Comparison of ENCODE assay signal across 16 cellular contexts in genomic region chr2:33276868-33277503, GRCh38.
A peak's percentile ranks its signal among the peaks of the same experiment; 100 is the strongest.
DNase-seq lines count a peak whose midpoint lies in the region; ATAC-seq and TF ChIP-seq lines count a peak whose summit lies in the region.
"Had no signal": no experiment of that assay in that cellular context is flagged by ENCODE, and none has a peak within 500 bp of the region (broad histone marks: within the 10 kb centered on the region; RNA-seq: fewer than 3 reads in every experiment).

No MANE protein-coding gene starts in this region.

- H3K27me3 ChIP-seq in ascending aorta, result no peaks in the 10 kb centered on the region
- H3K27me3 ChIP-seq in right cardiac atrium (ENCODE audit: control insufficient read depth, insufficient read depth), result no peaks in the 10 kb centered on the region
- H3K27me3 ChIP-seq in MG63, result no peaks in the 10 kb centered on the region
- H3K27me3 ChIP-seq: BLaER1, pancreas, transverse colon had no signal

- 65% methylated on average over 8 of the region's 8 CpGs for WGBS in right cardiac atrium

- H3K4me1 ChIP-seq in ascending aorta, result peaks cover 0 to 36% of the 10 kb centered on the region in 2 donors
- no peaks in the 10 kb centered on the region for H3K4me1 ChIP-seq in right cardiac atrium (ENCODE audit: control insufficient read depth, insufficient read depth, low read length)
- H3K4me1 ChIP-seq: pancreas, transverse colon had no signal

- no peak for TF ChIP-seq CTCF in HFFc6 (IDR thresholded peaks at IDR 0.05)
- TF ChIP-seq CTCF in ascending aorta (IDR thresholded peaks at IDR 0.05), result no peak

- ATAC-seq in right cardiac atrium, result peak; percentile 4 to 30
- no peak for ATAC-seq in stimulated activated effector memory CD8-positive, alpha-beta T cell treated with anti-CD3 and anti-CD28 coated beads, Interleukin-12 subunit alpha, Interleukin-12 subunit beta, amount 100 ng/mL, for 72 hours
- no peak for ATAC-seq in naive thymus-derived CD8-positive, alpha-beta T cell

- peaks cover 40% of the 10 kb centered on the region for H3K4me1 Mint-ChIP-seq in HFFc6 (ENCODE audit: low read depth)
- H3K4me1 Mint-ChIP-seq in stimulated activated effector memory CD8-positive, alpha-beta T cell treated with anti-CD3 and anti-CD28 coated beads, Interleukin-12 subunit alpha, Interleukin-12 subunit beta, amount 100 ng/mL, for 72 hours, result peaks cover 34% of the 10 kb centered on the region
- peaks cover 0 to 3% (median 0%) of the 10 kb centered on the region in 4 donors for H3K4me1 Mint-ChIP-seq in naive thymus-derived CD8-positive, alpha-beta T cell

- H3K27me3 Mint-ChIP-seq in HFFc6 (ENCODE audit: insufficient read depth), result peaks cover 2% of the 10 kb centered on the region
- peaks cover 0 to 2% (median 0%) of the 10 kb centered on the region in 5 donors for H3K27me3 Mint-ChIP-seq in naive thymus-derived CD8-positive, alpha-beta T cell

- no peak for DNase-seq in HFFc6
- no peak for DNase-seq in ascending aorta (ENCODE audit: low spot score in 2 of 2)
- DNase-seq in right cardiac atrium, result peak in 1 of 3 donors; percentile 50
- DNase-seq in stimulated activated effector memory CD8-positive, alpha-beta T cell treated with anti-CD3 and anti-CD28 coated beads, Interleukin-12 subunit alpha, Interleukin-12 subunit beta, amount 100 ng/mL, for 72 hours (ENCODE audit: low spot score in 2 of 2), result no peak
- DNase-seq in MG63, result no peak
- no peak for DNase-seq in GM03348 (ENCODE audit: low spot score)
- DNase-seq in naive thymus-derived CD8-positive, alpha-beta T cell, result no peak
- DNase-seq: activated CD8-positive, alpha-beta memory T cell treated with anti-CD3 and anti-CD28 coated beads, Interleukin-2, amount 50 U/mL, for 4 hours; mesendoderm; NCI-H1092 treated with DMSO at 0.1 percent for 48 hours; NCI-H345; pancreas; stimulated activated CD4-positive, alpha-beta T cell treated with anti-CD3 and anti-CD28 coated beads, Interleukin-15, amount 100 ng/mL, for 24 hours; transverse colon had no signal

- peaks cover 73% of the 10 kb centered on the region for H3K36me3 Mint-ChIP-seq in HFFc6 (ENCODE audit: low read depth)
- no peaks in the 10 kb centered on the region for H3K36me3 Mint-ChIP-seq in stimulated activated effector memory CD8-positive, alpha-beta T cell treated with anti-CD3 and anti-CD28 coated beads, Interleukin-12 subunit alpha, Interleukin-12 subunit beta, amount 100 ng/mL, for 72 hours
- H3K36me3 Mint-ChIP-seq in naive thymus-derived CD8-positive, alpha-beta T cell, result no peaks in the 10 kb centered on the region
- H3K36me3 Mint-ChIP-seq: activated naive CD8-positive, alpha-beta T cell had no signal

- H3K9me3 ChIP-seq in ascending aorta (no peaks in the 10 kb centered on the region), right cardiac atrium (ENCODE audit: control insufficient read depth, low read length) (no peaks in the 10 kb centered on the region), MG63 (no peaks in the 10 kb centered on the region)
- H3K9me3 ChIP-seq: BLaER1, pancreas, transverse colon had no signal

- H3K27ac Mint-ChIP-seq in HFFc6, result peak overlapping the region; percentile 72; the same call in 1 of the 2 replicates
- peak overlapping the region; percentile 26 for H3K27ac Mint-ChIP-seq in stimulated activated effector memory CD8-positive, alpha-beta T cell treated with anti-CD3 and anti-CD28 coated beads, Interleukin-12 subunit alpha, Interleukin-12 subunit beta, amount 100 ng/mL, for 72 hours
- no peak overlapping the region for H3K27ac Mint-ChIP-seq in naive thymus-derived CD8-positive, alpha-beta T cell
- H3K27ac Mint-ChIP-seq: activated naive CD8-positive, alpha-beta T cell had no signal

- POLR2A ChIA-PET in naive thymus-derived CD8-positive, alpha-beta T cell (lab: Charles Lee), result no interaction called here

- H3K9me3 Mint-ChIP-seq in HFFc6, result no peaks in the 10 kb centered on the region
- H3K9me3 Mint-ChIP-seq in stimulated activated effector memory CD8-positive, alpha-beta T cell treated with anti-CD3 and anti-CD28 coated beads, Interleukin-12 subunit alpha, Interleukin-12 subunit beta, amount 100 ng/mL, for 72 hours, result no peaks in the 10 kb centered on the region
- H3K9me3 Mint-ChIP-seq in naive thymus-derived CD8-positive, alpha-beta T cell, result no peaks in the 10 kb centered on the region

- intact Hi-C loops in ascending aorta (cut with DNase I) (loop anchor here (5.0 to 10.0 kb wide), 4 partner anchors 65 to 502 kb away; no protein-coding TSS in a partner anchor), right cardiac atrium (cut with DNase I) (loop anchor here in 2 of 4 donors (10.0 kb wide), 2 partner anchors 158 to 242 kb away; no protein-coding TSS in a partner anchor)

- no peak overlapping the region for H3K4me3 Mint-ChIP-seq in HFFc6
- no peak overlapping the region for H3K4me3 Mint-ChIP-seq in stimulated activated effector memory CD8-positive, alpha-beta T cell treated with anti-CD3 and anti-CD28 coated beads, Interleukin-12 subunit alpha, Interleukin-12 subunit beta, amount 100 ng/mL, for 72 hours
- no peak overlapping the region for H3K4me3 Mint-ChIP-seq in naive thymus-derived CD8-positive, alpha-beta T cell
- H3K4me3 Mint-ChIP-seq: activated naive CD8-positive, alpha-beta T cell had no signal

- H3K36me3 ChIP-seq in ascending aorta, result peaks cover 38 to 56% of the 10 kb centered on the region in 2 donors
- H3K36me3 ChIP-seq in MG63, result peaks cover 25% of the 10 kb centered on the region
- H3K36me3 ChIP-seq: BLaER1, pancreas, transverse colon had no signal

- H3K4me3 ChIP-seq in ascending aorta, result no peak overlapping the region
- H3K4me3 ChIP-seq in right cardiac atrium (ENCODE audit: low read length), result no peak overlapping the region
- no peak overlapping the region for H3K4me3 ChIP-seq in MG63
- H3K4me3 ChIP-seq: BLaER1, pancreas, transverse colon had no signal

- H3K27ac ChIP-seq in ascending aorta (peak overlapping the region; percentile 93), right cardiac atrium (ENCODE audit: low read length) (peak overlapping the region; percentile 9)
- H3K27ac ChIP-seq: BLaER1, pancreas had no signal

Comparison
In these comparisons a context has a peak if more than half of its experiments do, and no peak if none do; other contexts are left out.
1. H3K27ac Mint-ChIP-seq: peak in HFFc6 (single experiment) and stimulated activated effector memory CD8-positive, alpha-beta T cell treated with anti-CD3 and anti-CD28 coated beads, Interleukin-12 subunit alpha, Interleukin-12 subunit beta, amount 100 ng/mL, for 72 hours (single experiment); none in naive thymus-derived CD8-positive, alpha-beta T cell (0 of 10).
2. ATAC-seq: peak in right cardiac atrium (2 of 2); none in stimulated activated effector memory CD8-positive, alpha-beta T cell treated with anti-CD3 and anti-CD28 coated beads, Interleukin-12 subunit alpha, Interleukin-12 subunit beta, amount 100 ng/mL, for 72 hours (single experiment) and naive thymus-derived CD8-positive, alpha-beta T cell (0 of 2).